In genomic region chr1:167634435-167634834, GRCh38 we compare ENCODE assay signal across 14 cellular contexts. TPM values are rescaled to one million over a fixed set of nuclear protein-coding genes. Genes with fewer than 3 reads are reported as not detected.
DNase-seq lines count a peak whose midpoint lies in the region; ATAC-seq, FAIRE-seq and TF ChIP-seq lines count a peak whose summit lies in the region.
"Had no signal": no experiment of that assay in that cellular context is flagged by ENCODE, and none has a peak within 500 bp of the region (broad histone marks: within the 10 kb centered on the region; RNA-seq: fewer than 3 reads in every experiment).

No MANE protein-coding gene starts in this region.

- TF ChIP-seq CTCF in left ventricle myocardium inferior (IDR thresholded peaks at IDR 0.05; ENCODE audit: borderline replicate concordance) (no peak), bronchial epithelial cell (IDR thresholded peaks at IDR 0.05; ENCODE audit: insufficient read depth, low read length, severe bottlenecking) (no peak), nephron progenitor cell (IDR thresholded peaks at IDR 0.05) (no peak)

- no peaks in the 10 kb centered on the region for H3K36me3 Mint-ChIP-seq in nephron progenitor cell (ENCODE audit: low read depth)
- H3K36me3 Mint-ChIP-seq: WTC11 had no signal

- no peak for DNase-seq in left ventricle myocardium inferior
- no peak for DNase-seq in left ventricle myocardium superior
- peak; percentile 62 for DNase-seq in NCI-H69 (lab: John Stamatoyannopoulos, UW)
- peak; percentile 59 for DNase-seq in bronchial epithelial cell (ENCODE audit: low read depth)
- DNase-seq in NCI-H187 (lab: John Stamatoyannopoulos, UW) = no peak
- no peak for DNase-seq in nephron progenitor cell
- DNase-seq: activated gamma-delta T cell treated with Interleukin-2 at 50 U/mL for 16 hours; NCI-H524 treated with DMSO at 0.1 percent for 48 hours; SIG-M5; stimulated activated CD4-positive, alpha-beta T cell treated with anti-CD3 and anti-CD28 coated beads, Interleukin-4, amount 100 ng/mL, for 24 hours had no signal

- H3K4me1 Mint-ChIP-seq in nephron progenitor cell = peaks cover 60% of the 10 kb centered on the region

- intact Hi-C loops in left ventricle myocardium inferior (cut with micrococcal nuclease) (no loop called here), left ventricle myocardium superior (cut with micrococcal nuclease) (no loop called here)

- H3K27ac Mint-ChIP-seq in nephron progenitor cell = no peak overlapping the region
- H3K27ac Mint-ChIP-seq: WTC11 had no signal

- peaks cover 29% of the 10 kb centered on the region for H3K27me3 Mint-ChIP-seq in nephron progenitor cell (ENCODE audit: low read depth, poor library complexity)

- no peak for FAIRE-seq in bronchial epithelial cell (lab: Jason Lieb, UNC)

- no peak overlapping the region for H3K4me3 Mint-ChIP-seq in nephron progenitor cell

- H3K9me3 ChIP-seq in left ventricle myocardium inferior (replicated peaks) (no peaks in the 10 kb centered on the region), thymus (ENCODE audit: control insufficient read depth) (no peaks in the 10 kb centered on the region)

- 86% methylated on average over 2 of the region's 2 CpGs for WGBS in thymus

- ATAC-seq in left ventricle myocardium superior (no peak), HG03565 (IDR thresholded peaks at IDR 0.05; ENCODE audit: unreplicated experiment) (no peak)

- H3K9me3 Mint-ChIP-seq in nephron progenitor cell = no peaks in the 10 kb centered on the region
- H3K9me3 Mint-ChIP-seq: WTC11 had no signal

- H3K4me1 ChIP-seq in left ventricle myocardium inferior (peaks cover 92% of the 10 kb centered on the region), thymus (ENCODE audit: control insufficient read depth, insufficient read depth, low read length) (peaks cover 52% of the 10 kb centered on the region)

- H3K27ac ChIP-seq in left ventricle myocardium inferior (replicated peaks) (peak overlapping the region; percentile 96), thymus (ENCODE audit: low read depth) (no peak overlapping the region)

- H3K4me3 ChIP-seq in left ventricle myocardium inferior = peak overlapping the region; percentile 6
- no peak overlapping the region for H3K4me3 ChIP-seq in bronchial epithelial cell (ENCODE audit: low read depth, low read length)
- H3K4me3 ChIP-seq in thymus (ENCODE audit: low read length) = peak overlapping the region; percentile 100

- no peaks in the 10 kb centered on the region for H3K27me3 ChIP-seq in left ventricle myocardium inferior (ENCODE audit: low read depth)
- peaks cover 3% of the 10 kb centered on the region for H3K27me3 ChIP-seq in bronchial epithelial cell (ENCODE audit: control insufficient read depth, insufficient read depth, low read length)
- H3K27me3 ChIP-seq in thymus (ENCODE audit: control insufficient read depth, insufficient read depth) = no peaks in the 10 kb centered on the region

- H3K36me3 ChIP-seq in left ventricle myocardium inferior = peaks cover 4% of the 10 kb centered on the region
- H3K36me3 ChIP-seq in bronchial epithelial cell (ENCODE audit: control insufficient read depth, insufficient read depth, low read length) = no peaks in the 10 kb centered on the region
- H3K36me3 ChIP-seq in thymus (ENCODE audit: control insufficient read depth, insufficient read depth) = peaks cover 30% of the 10 kb centered on the region

RNA-seq across cellular contexts. Expression of gene RCSD1, which starts 4.4 kb away (rescaled TPM):
- total RNA-seq in left ventricle myocardium inferior = 42.7 TPM
- total RNA-seq in left ventricle myocardium superior = 45.3 TPM
- under 0.01 and 0.13 TPM in 2 replicates for total RNA-seq in bronchial epithelial cell
- 69.4 TPM for polyA plus RNA-seq in thymus
- polyA plus RNA-seq: BJ had no signal

Comparison
In these comparisons a context has a peak if more than half of its experiments do, and no peak if none do; other contexts are left out.
1. DNase-seq: peak in NCI-H69 (single experiment) and bronchial epithelial cell (single experiment); none in left ventricle myocardium inferior (single experiment), left ventricle myocardium superior (single experiment), NCI-H187 (0 of 2) and nephron progenitor cell (single experiment).
2. RNA of gene RCSD1, which starts 4.4 kb away (total RNA-seq): 45.3 TPM in left ventricle myocardium superior (single experiment) and 42.7 TPM in left ventricle myocardium inferior (single experiment); under 0.01 to 0.13 TPM in bronchial epithelial cell; every median in the first group is over 10 times any median in the second.